In genomic region chr5:86542532-86542931, GRCh38 we compare ENCODE assay signal across 27 cellular contexts.
DNase-seq lines count a peak whose midpoint lies in the region; ATAC-seq and TF ChIP-seq lines count a peak whose summit lies in the region.
"Had no signal": no experiment of that assay in that cellular context is flagged by ENCODE, and none has a peak within 500 bp of the region (broad histone marks: within the 10 kb centered on the region; RNA-seq: fewer than 3 reads in every experiment).

No MANE protein-coding gene starts in this region.

- H3K4me1 ChIP-seq in A673 (ENCODE audit: insufficient read depth, low read length, poor library complexity, severe bottlenecking): no peaks in the 10 kb centered on the region
- H3K4me1 ChIP-seq: BE2C, Caco-2, foreskin keratinocyte, left ventricle myocardium inferior, pancreas, suprapubic skin had no signal

- DNase-seq in GM19240 (ENCODE audit: insufficient read length, low spot score) (peak; percentile 2), DMS114 treated with DMSO at 0.1 percent for 48 hours (lab: John Stamatoyannopoulos, UW; ENCODE audit: unreplicated experiment) (no peak), A673 (ENCODE audit: low spot score) (no peak)
- DNase-seq: activated CD4-positive, CD25-positive, alpha-beta regulatory T cell treated with anti-CD3 and anti-CD28 coated beads, Interleukin-2, amount 50 U/mL, for 72 hours; activated CD8-positive, alpha-beta memory T cell treated with anti-CD3 and anti-CD28 coated beads for 24 hours; activated T-cell treated with anti-CD3 and anti-CD28 coated beads, Interleukin-2, amount 50 U/mL, for 48 hours; aorta; BE2C; Caco-2; central memory CD4-positive, alpha-beta T cell; dorsolateral prefrontal cortex; foreskin keratinocyte; HCEC 1CT; left ventricle myocardium inferior; NCI-H1105; NCI-H2107; NCI-H524; pancreas had no signal

- no peak for TF ChIP-seq CTCF in A673 (conservative IDR thresholded peaks at IDR 0.05; ENCODE audit: low read depth, low read length)

- CTCF ChIA-PET in A673 (lab: Charles Lee): interaction anchor here (0.6 kb wide), 1 partner anchor 241 kb away, joined by 3 read pairs; no protein-coding TSS in a partner anchor

- no peaks in the 10 kb centered on the region for H3K9me3 ChIP-seq in A673 (ENCODE audit: low read depth, low read length, poor library complexity, severe bottlenecking)
- H3K9me3 ChIP-seq: BE2C, Caco-2, left ventricle myocardium inferior, pancreas, suprapubic skin had no signal

- intact Hi-C loops in A673 (cut with micrococcal nuclease; ENCODE audit: unreplicated experiment): no loop called here

- no peak overlapping the region for H3K4me3 ChIP-seq in A673 (ENCODE audit: low read depth, low read length, poor library complexity, severe bottlenecking)
- H3K4me3 ChIP-seq: dorsolateral prefrontal cortex, hepatocyte, left ventricle myocardium inferior, pancreas, suprapubic skin had no signal

- no peaks in the 10 kb centered on the region for H3K36me3 ChIP-seq in A673 (ENCODE audit: insufficient read depth, low read length, poor library complexity, severe bottlenecking)
- H3K36me3 ChIP-seq: BE2C, left ventricle myocardium inferior, pancreas, suprapubic skin had no signal

- POLR2A ChIA-PET in A673 (lab: Charles Lee; ENCODE audit: low non-redundant PET): no interaction called here

- peak; percentile 71 for ATAC-seq in GM18498 (IDR thresholded peaks at IDR 0.05; ENCODE audit: unreplicated experiment)
- peak; percentile 62 for ATAC-seq in GM21786 (IDR thresholded peaks at IDR 0.05; ENCODE audit: unreplicated experiment)
- peak; percentile 49 for ATAC-seq in HG03342 (IDR thresholded peaks at IDR 0.05; ENCODE audit: unreplicated experiment)
- no peak for ATAC-seq in SK-N-SH treated with all-trans-retinoic acid at 6 μM for 48 hours
- ATAC-seq in GM19328 (IDR thresholded peaks at IDR 0.05; ENCODE audit: unreplicated experiment): no peak
- ATAC-seq: foreskin keratinocyte, pancreas, Right ventricle myocardium inferior, sciatic nerve had no signal

- no peaks in the 10 kb centered on the region for H3K27me3 ChIP-seq in A673 (replicated peaks; ENCODE audit: insufficient read depth, low read depth, low read length, poor library complexity)
- H3K27me3 ChIP-seq: BE2C, foreskin keratinocyte, hepatocyte, pancreas, suprapubic skin had no signal

- BruUV-seq in A673 (replicated peaks; lab: Mats Ljungman, UMichigan): no TSS peak

- H3K27ac ChIP-seq in A673 (ENCODE audit: low read depth, low read length, poor library complexity, severe bottlenecking): no peak overlapping the region
- H3K27ac ChIP-seq: dorsolateral prefrontal cortex, foreskin keratinocyte, hepatocyte, left ventricle myocardium inferior, pancreas, suprapubic skin had no signal

TF ChIP-seq in SK-N-SH treated with all-trans-retinoic acid at 6 μM for 48 hours, 23 proteins besides CTCF, POLR2A, EP300 and RAD21:
- TF ChIP-seq ISL1 (CRISPR knock-in tag; IDR thresholded peaks at IDR 0.05): no peak

Comparison
In these comparisons a context has a peak if more than half of its experiments do, and no peak if none do; other contexts are left out.
1. ATAC-seq: peak in GM18498 (single experiment), GM21786 (single experiment) and HG03342 (single experiment); none in SK-N-SH treated with all-trans-retinoic acid at 6 μM for 48 hours (single experiment) and GM19328 (single experiment).